23 cellular contexts compared by ENCODE assay signal in the genomic region with DNA sequence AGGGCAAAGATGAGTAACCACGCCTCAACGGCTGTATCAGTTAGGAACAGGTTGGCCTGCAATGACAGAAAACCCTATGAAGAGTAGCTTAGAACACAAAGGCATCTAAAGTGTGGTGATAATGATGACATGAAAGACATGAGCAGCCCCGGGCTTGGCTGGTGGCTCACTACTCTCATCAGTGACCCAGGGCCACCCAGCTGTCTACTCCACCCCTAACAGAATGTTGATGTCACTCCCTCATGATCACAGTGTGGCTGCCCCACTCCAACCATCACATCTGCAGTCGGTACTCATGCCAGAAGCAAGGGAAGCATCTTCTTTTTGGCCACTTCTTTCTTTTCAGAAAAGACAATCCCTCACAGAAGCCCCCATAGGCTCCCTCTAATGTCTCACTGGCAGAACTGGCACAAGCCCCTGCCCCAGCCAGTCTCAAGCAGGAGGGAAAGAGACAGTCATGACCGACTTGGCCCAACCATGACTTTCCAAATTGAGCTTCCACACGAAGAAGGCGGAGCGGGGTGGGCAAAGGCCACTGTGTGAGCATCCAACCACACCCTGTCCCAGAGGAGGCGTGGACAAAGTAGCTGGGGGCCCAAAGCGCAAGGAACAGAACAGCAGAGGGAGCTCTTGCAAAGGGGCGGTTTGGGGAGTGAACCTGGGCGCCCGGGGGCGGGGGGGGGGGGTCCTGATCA.
DNase-seq lines count a peak whose midpoint lies in the region; ATAC-seq and TF ChIP-seq lines count a peak whose summit lies in the region.
"Had no signal": no experiment of that assay in that cellular context is flagged by ENCODE, and none has a peak within 500 bp of the region (broad histone marks: within the 10 kb centered on the region; RNA-seq: fewer than 3 reads in every experiment).

No MANE protein-coding gene starts in this region.

- CTCF ChIA-PET in WTC11 (lab: Charles Lee), result interaction anchor here (0.5 to 3.2 kb wide), 29 partner anchors 9 to 1401 kb away, joined by 3 to 18 read pairs (median 4); partner anchors contain the start of gene HDAC11

- H3K36me3 ChIP-seq in DOHH2 (ENCODE audit: control insufficient read depth, low read length), result no peaks in the 10 kb centered on the region
- H3K36me3 ChIP-seq in osteoblast (ENCODE audit: insufficient read depth, low read length), result no peaks in the 10 kb centered on the region
- H3K36me3 ChIP-seq: brain microvascular endothelial cell, lower lobe of right lung, thyroid gland had no signal

- no peaks in the 10 kb centered on the region for H3F3A ChIP-seq in DOHH2 (ENCODE audit: control insufficient read depth, insufficient read depth)

- POLR2A ChIA-PET in WTC11 (lab: Charles Lee), result no interaction called here

- H3K27ac ChIP-seq in DOHH2 (ENCODE audit: low read depth, low read length) (no peak overlapping the region), osteoblast (ENCODE audit: low read depth, low read length) (no peak overlapping the region)
- H3K27ac ChIP-seq: brain microvascular endothelial cell, GM23248, lower lobe of right lung, thyroid gland had no signal

- TF ChIP-seq EP300 in Ishikawa (IDR thresholded peaks at IDR 0.05; ENCODE audit: borderline replicate concordance), result no peak

- no peaks in the 10 kb centered on the region for H3K9me3 ChIP-seq in DOHH2 (ENCODE audit: control insufficient read depth, insufficient read depth, low read length)
- H3K9me3 ChIP-seq in osteoblast (ENCODE audit: low read depth, low read length), result no peaks in the 10 kb centered on the region
- H3K9me3 ChIP-seq: lower lobe of right lung, thyroid gland had no signal

- H3K27ac Mint-ChIP-seq in WTC11, result no peak overlapping the region
- H3K27ac Mint-ChIP-seq: activated T-helper 17 cell treated with anti-CD3 and anti-CD28 coated beads, Interleukin-2, amount 50 U/mL, for 72 hours; CD8-positive, alpha-beta memory T cell; stimulated activated effector memory CD8-positive, alpha-beta T cell treated with anti-CD3 and anti-CD28 coated beads, Interleukin-12 subunit alpha, Interleukin-12 subunit beta, amount 100 ng/mL, for 72 hours; T-helper 17 cell had no signal

- H3K27me3 ChIP-seq in DOHH2 (ENCODE audit: control insufficient read depth, low read length) (no peaks in the 10 kb centered on the region), osteoblast (ENCODE audit: insufficient read depth, low read length) (no peaks in the 10 kb centered on the region)
- H3K27me3 ChIP-seq: brain microvascular endothelial cell, thyroid gland had no signal

- 0 out of 2 replicates have a peak, but pooled peaks cover 2% of the 10 kb centered on the region for H3K36me3 Mint-ChIP-seq in WTC11
- H3K36me3 Mint-ChIP-seq: stimulated activated effector memory CD8-positive, alpha-beta T cell treated with anti-CD3 and anti-CD28 coated beads, Interleukin-12 subunit alpha, Interleukin-12 subunit beta, amount 100 ng/mL, for 72 hours had no signal

- H3K79me2 ChIP-seq in DOHH2 (ENCODE audit: control insufficient read depth, low read length), result no peaks in the 10 kb centered on the region
- no peaks in the 10 kb centered on the region for H3K79me2 ChIP-seq in osteoblast (ENCODE audit: insufficient read depth, low read length)

- no peak overlapping the region for H2AFZ ChIP-seq in osteoblast (ENCODE audit: low read length)
- H2AFZ ChIP-seq: GM23248 had no signal

- H3K4me1 ChIP-seq in DOHH2 (ENCODE audit: control insufficient read depth, low read length), result no peaks in the 10 kb centered on the region
- no peaks in the 10 kb centered on the region for H3K4me1 ChIP-seq in osteoblast (ENCODE audit: insufficient read depth, low read length)
- H3K4me1 ChIP-seq: lower lobe of right lung, thyroid gland had no signal

- no peak overlapping the region for H3K4me2 ChIP-seq in DOHH2 (ENCODE audit: low read length)
- no peak overlapping the region for H3K4me2 ChIP-seq in osteoblast (ENCODE audit: insufficient read depth, low read length)

- TF ChIP-seq CTCF in DOHH2 (IDR thresholded peaks at IDR 0.05; ENCODE audit: low read depth, low read length, poor library complexity, severe bottlenecking) (peak; percentile 21), WTC11 (IDR thresholded peaks at IDR 0.05) (no peak), osteoblast (IDR thresholded peaks at IDR 0.05; ENCODE audit: extremely low read depth, low read depth, low read length) (no peak)

- H4K20me1 ChIP-seq in DOHH2 (ENCODE audit: control insufficient read depth, insufficient read depth, low read depth, low read length), result no peaks in the 10 kb centered on the region; the same call in 1 of the 2 replicates
- no peaks in the 10 kb centered on the region for H4K20me1 ChIP-seq in osteoblast (ENCODE audit: insufficient read depth, low read length)

- H3K4me1 Mint-ChIP-seq in WTC11, result peaks cover 3% of the 10 kb centered on the region; the same call in 1 of the 2 replicates

- peak; percentile 50 for TF ChIP-seq RAD21 in Ishikawa (IDR thresholded peaks at IDR 0.05; ENCODE audit: low read depth)

- no peaks in the 10 kb centered on the region for H3K27me3 Mint-ChIP-seq in WTC11 (ENCODE audit: low read depth)

- peaks cover 10% of the 10 kb centered on the region; the same call in 1 of the 2 replicates for H3K9me3 Mint-ChIP-seq in WTC11
- H3K9me3 Mint-ChIP-seq: activated T-helper 17 cell treated with anti-CD3 and anti-CD28 coated beads, Interleukin-2, amount 50 U/mL, for 72 hours; CD8-positive, alpha-beta memory T cell; stimulated activated effector memory CD8-positive, alpha-beta T cell treated with anti-CD3 and anti-CD28 coated beads, Interleukin-12 subunit alpha, Interleukin-12 subunit beta, amount 100 ng/mL, for 72 hours had no signal

- no peaks in the 10 kb centered on the region for H3K9me2 ChIP-seq in DOHH2 (replicated peaks; ENCODE audit: control insufficient read depth, low read length)

- ATAC-seq in WTC11 (peak; percentile 33), GM21528 (IDR thresholded peaks at IDR 0.05; ENCODE audit: low FRiP score, unreplicated experiment) (no peak)
- ATAC-seq: activated T-helper 17 cell treated with anti-CD3 and anti-CD28 coated beads, Interleukin-2, amount 50 U/mL, for 72 hours; lower lobe of right lung; stimulated activated effector memory CD8-positive, alpha-beta T cell treated with anti-CD3 and anti-CD28 coated beads, Interleukin-12 subunit alpha, Interleukin-12 subunit beta, amount 100 ng/mL, for 72 hours; T-helper 17 cell had no signal

- no peak overlapping the region for H3K4me3 Mint-ChIP-seq in WTC11
- H3K4me3 Mint-ChIP-seq: activated T-helper 17 cell treated with anti-CD3 and anti-CD28 coated beads, Interleukin-2, amount 50 U/mL, for 72 hours; CD8-positive, alpha-beta memory T cell; stimulated activated effector memory CD8-positive, alpha-beta T cell treated with anti-CD3 and anti-CD28 coated beads, Interleukin-12 subunit alpha, Interleukin-12 subunit beta, amount 100 ng/mL, for 72 hours; T-helper 17 cell had no signal

- DNase-seq in WTC11 (ENCODE audit: low spot score) (peak; percentile 45), osteoblast (ENCODE audit: insufficient read length, low spot score, missing footprints) (peak; percentile 66), COLO668 (lab: John Stamatoyannopoulos, UW; ENCODE audit: unreplicated experiment) (no peak), NCI-H748 treated with DMSO at 0.1 percent for 48 hours (lab: John Stamatoyannopoulos, UW) (no peak)
- DNase-seq in stimulated activated naive CD4-positive, alpha-beta T cell (lab: John Stamatoyannopoulos, UW), result no peak
- DNase-seq: activated CD4-positive, CD25-positive, alpha-beta regulatory T cell treated with anti-CD3 and anti-CD28 coated beads, Interleukin-2, amount 50 U/mL, for 72 hours; brain microvascular endothelial cell; CD8-positive, alpha-beta memory T cell; cortex of kidney; DMS79 treated with DMSO at 0.1 percent for 48 hours; GM23248; IMR-90; lower lobe of right lung; NCI-H1930; NCI-H510A; right cardiac atrium; T-helper 17 cell; thyroid gland had no signal

- H3K4me3 ChIP-seq in DOHH2 (ENCODE audit: low read length) (no peak overlapping the region), osteoblast (ENCODE audit: insufficient read depth, low read length) (no peak overlapping the region)
- H3K4me3 ChIP-seq: GM23248, lower lobe of right lung, thyroid gland had no signal

TF ChIP-seq in Ishikawa, 13 proteins besides CTCF, POLR2A, EP300 and RAD21 (continues in another document):
- TF ChIP-seq FOXM1 (IDR thresholded peaks at IDR 0.05; ENCODE audit: borderline replicate concordance, low read depth), result no peak
- TF ChIP-seq ZBTB7A (IDR thresholded peaks at IDR 0.05; ENCODE audit: low read depth), result no peak
- no peak for TF ChIP-seq YY1 (IDR thresholded peaks at IDR 0.05; ENCODE audit: low read depth)
- no peak for TF ChIP-seq TEAD4 (IDR thresholded peaks at IDR 0.05)
- TF ChIP-seq CEBPB (IDR thresholded peaks at IDR 0.05), result no peak

TF ChIP-seq in WTC11, 78 proteins besides CTCF, POLR2A, EP300 and RAD21 (continues in another document):
- no peak for TF ChIP-seq ZNF512 (CRISPR knock-in tag; IDR thresholded peaks at IDR 0.05; ENCODE audit: borderline replicate concordance)
- TF ChIP-seq SP1 (CRISPR knock-in tag; conservative IDR thresholded peaks at IDR 0.05), result no peak
- no peak for TF ChIP-seq PRRX2 (CRISPR knock-in tag; IDR thresholded peaks at IDR 0.05)
- no peak for TF ChIP-seq MXD4 (CRISPR knock-in tag; IDR thresholded peaks at IDR 0.05; ENCODE audit: borderline replicate concordance)
- TF ChIP-seq SOX15 (CRISPR knock-in tag; IDR thresholded peaks at IDR 0.05), result no peak
- TF ChIP-seq JAZF1 (CRISPR knock-in tag; IDR thresholded peaks at IDR 0.05), result no peak
- no peak for TF ChIP-seq GABPB1 (CRISPR knock-in tag; IDR thresholded peaks at IDR 0.05)
- no peak for TF ChIP-seq CREM (CRISPR knock-in tag; IDR thresholded peaks at IDR 0.05)
- TF ChIP-seq OVOL2 (CRISPR knock-in tag; IDR thresholded peaks at IDR 0.05; ENCODE audit: borderline replicate concordance), result no peak
- no peak for TF ChIP-seq ZNF423 (CRISPR knock-in tag; IDR thresholded peaks at IDR 0.05)

Comparison
In these comparisons a context has a peak if more than half of its experiments do, and no peak if none do; other contexts are left out.
1. DNase-seq: peak in WTC11 (single experiment) and osteoblast (single experiment); none in stimulated activated naive CD4-positive, alpha-beta T cell (0 of 6), COLO668 (single experiment) and NCI-H748 treated with DMSO at 0.1 percent for 48 hours (single experiment).